9 cellular contexts compared by ENCODE assay signal in the genomic region with DNA sequence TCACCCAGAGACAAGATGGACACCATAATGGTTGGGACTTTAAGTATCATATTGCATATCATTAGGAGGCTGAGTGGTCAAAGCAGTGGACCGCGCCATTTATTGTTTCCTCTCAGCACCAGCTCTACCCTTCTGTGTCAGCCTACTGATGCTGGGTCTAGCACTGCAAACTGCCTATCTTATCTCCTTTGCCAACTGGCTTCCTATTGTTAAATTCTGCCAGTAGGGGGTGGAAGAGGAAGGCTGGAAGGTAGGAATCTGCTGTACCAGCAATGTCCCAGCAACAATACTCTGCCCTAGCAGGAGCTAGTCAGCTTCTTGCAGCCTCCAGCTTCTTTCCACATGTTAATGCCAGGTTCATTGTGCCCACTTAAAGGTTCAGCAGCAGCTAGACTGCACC.
DNase-seq lines count a peak whose midpoint lies in the region; ATAC-seq and TF ChIP-seq lines count a peak whose summit lies in the region.
"Had no signal": no experiment of that assay in that cellular context is flagged by ENCODE, and none has a peak within 500 bp of the region (broad histone marks: within the 10 kb centered on the region; RNA-seq: fewer than 3 reads in every experiment).

No MANE protein-coding gene starts in this region.

- CTCF ChIA-PET in activated CD8-positive, alpha-beta T cell treated with anti-CD3 and anti-CD28 coated beads, Interleukin-2, amount 10 ng/mL, durations not matched to agents 7 days and 5 days (lab: Charles Lee): interaction anchor here (0.8 to 1.2 kb wide), 3 partner anchors 9 to 959 kb away, joined by 3 to 4 read pairs (median 3); no protein-coding TSS in a partner anchor
- CTCF ChIA-PET in naive thymus-derived CD4-positive, alpha-beta T cell (lab: Charles Lee): interaction anchor here (0.9 kb wide), 1 partner anchor 466 kb away, joined by 3 read pairs; no protein-coding TSS in a partner anchor

- no peaks in the 10 kb centered on the region for H3K9me3 ChIP-seq in naive thymus-derived CD4-positive, alpha-beta T cell (ENCODE audit: control insufficient read depth in 2 of 3, low read length in 3 of 3)

- no peaks in the 10 kb centered on the region for H3K36me3 Mint-ChIP-seq in activated CD8-positive, alpha-beta T cell treated with anti-CD3 and anti-CD28 coated beads, Interleukin-2, amount 10 ng/mL, durations not matched to agents 7 days and 5 days (ENCODE audit: low read depth)
- H3K36me3 Mint-ChIP-seq in naive thymus-derived CD4-positive, alpha-beta T cell: no peaks in the 10 kb centered on the region

- no peaks in the 10 kb centered on the region for H3K27me3 ChIP-seq in naive thymus-derived CD4-positive, alpha-beta T cell (ENCODE audit: control insufficient read depth in 2 of 2, insufficient read depth in 2 of 2, low read length in 2 of 2)

- H3K27me3 Mint-ChIP-seq in activated CD8-positive, alpha-beta T cell treated with anti-CD3 and anti-CD28 coated beads, Interleukin-2, amount 10 ng/mL, durations not matched to agents 7 days and 5 days (ENCODE audit: low read depth): peaks cover 2% of the 10 kb centered on the region
- H3K27me3 Mint-ChIP-seq in naive thymus-derived CD4-positive, alpha-beta T cell: peaks cover 0 to 4% (median 3%) of the 10 kb centered on the region in 5 donors

- DNase-seq in activated CD8-positive, alpha-beta T cell treated with anti-CD3 and anti-CD28 coated beads, Interleukin-2, amount 10 ng/mL, durations not matched to agents 7 days and 5 days: peak; percentile 40
- DNase-seq in naive thymus-derived CD4-positive, alpha-beta T cell: peak in 6 of 9 donors; percentile 11 to 37 (median 22)
- DNase-seq in activated CD8-positive, alpha-beta memory T cell treated with anti-CD3 and anti-CD28 coated beads for 24 hours: no peak
- DNase-seq in activated gamma-delta T cell treated with Interleukin-2 at 50 U/mL for 16 hours (no peak), pons (ENCODE audit: low spot score) (no peak), NCI-H187 (lab: John Stamatoyannopoulos, UW) (no peak)

- H3K4me3 ChIP-seq in GM12875 (ENCODE audit: low read depth, low read length): no peak overlapping the region
- H3K4me3 ChIP-seq in naive thymus-derived CD4-positive, alpha-beta T cell (ENCODE audit: low read length): no peak overlapping the region
- H3K4me3 ChIP-seq: K562 had no signal

- H3K4me3 Mint-ChIP-seq in activated CD8-positive, alpha-beta T cell treated with anti-CD3 and anti-CD28 coated beads, Interleukin-2, amount 10 ng/mL, durations not matched to agents 7 days and 5 days: no peak overlapping the region
- H3K4me3 Mint-ChIP-seq in naive thymus-derived CD4-positive, alpha-beta T cell: no peak overlapping the region

- no peak overlapping the region for H3K27ac ChIP-seq in naive thymus-derived CD4-positive, alpha-beta T cell (ENCODE audit: low read depth, low read length)

- peak; percentile 59 for ATAC-seq in HG03159 (IDR thresholded peaks at IDR 0.05; ENCODE audit: unreplicated experiment)
- peak; percentile 53 for ATAC-seq in activated CD8-positive, alpha-beta T cell treated with anti-CD3 and anti-CD28 coated beads, Interleukin-2, amount 10 ng/mL, durations not matched to agents 7 days and 5 days
- peak; percentile 59 for ATAC-seq in naive thymus-derived CD4-positive, alpha-beta T cell
- ATAC-seq: K562 had no signal

- H3K36me3 ChIP-seq in naive thymus-derived CD4-positive, alpha-beta T cell (ENCODE audit: control insufficient read depth in 2 of 3, insufficient read depth in 3 of 3, low read length in 3 of 3): no peaks in the 10 kb centered on the region

- TF ChIP-seq CTCF in GM12875 (IDR thresholded peaks at IDR 0.05; ENCODE audit: borderline replicate concordance, insufficient read depth, low read depth, low read length): peak; percentile 44; the same call in 1 of the 2 replicates

- no peaks in the 10 kb centered on the region for H3K4me1 Mint-ChIP-seq in activated CD8-positive, alpha-beta T cell treated with anti-CD3 and anti-CD28 coated beads, Interleukin-2, amount 10 ng/mL, durations not matched to agents 7 days and 5 days (ENCODE audit: low read depth)
- H3K4me1 Mint-ChIP-seq in naive thymus-derived CD4-positive, alpha-beta T cell: no peaks in the 10 kb centered on the region

- intact Hi-C loops in naive thymus-derived CD4-positive, alpha-beta T cell (cut with micrococcal nuclease): loop anchor here in 1 of 2 donors (1.0 kb wide), 1 partner anchor 469 kb away; no protein-coding TSS in a partner anchor

- POLR2A ChIA-PET in activated CD8-positive, alpha-beta T cell treated with anti-CD3 and anti-CD28 coated beads, Interleukin-2, amount 10 ng/mL, durations not matched to agents 7 days and 5 days (lab: Charles Lee): no interaction called here
- POLR2A ChIA-PET in naive thymus-derived CD4-positive, alpha-beta T cell (lab: Charles Lee): interaction anchor here (0.5 kb wide), 1 partner anchor 386 kb away, joined by 3 read pairs; no protein-coding TSS in a partner anchor

- no peak overlapping the region for H3K27ac Mint-ChIP-seq in activated CD8-positive, alpha-beta T cell treated with anti-CD3 and anti-CD28 coated beads, Interleukin-2, amount 10 ng/mL, durations not matched to agents 7 days and 5 days
- no peak overlapping the region for H3K27ac Mint-ChIP-seq in naive thymus-derived CD4-positive, alpha-beta T cell

- H3K4me1 ChIP-seq in naive thymus-derived CD4-positive, alpha-beta T cell (ENCODE audit: control insufficient read depth in 2 of 2, insufficient read depth in 2 of 2, low read length in 2 of 2): no peaks in the 10 kb centered on the region

- H3K9me3 Mint-ChIP-seq in activated CD8-positive, alpha-beta T cell treated with anti-CD3 and anti-CD28 coated beads, Interleukin-2, amount 10 ng/mL, durations not matched to agents 7 days and 5 days (ENCODE audit: insufficient read depth): no peaks in the 10 kb centered on the region
- H3K9me3 Mint-ChIP-seq in naive thymus-derived CD4-positive, alpha-beta T cell: no peaks in the 10 kb centered on the region

Comparison
In these comparisons a context has a peak if more than half of its experiments do, and no peak if none do; other contexts are left out.
1. DNase-seq: peak in activated CD8-positive, alpha-beta T cell treated with anti-CD3 and anti-CD28 coated beads, Interleukin-2, amount 10 ng/mL, durations not matched to agents 7 days and 5 days (single experiment) and naive thymus-derived CD4-positive, alpha-beta T cell (6 of 9); none in activated CD8-positive, alpha-beta memory T cell treated with anti-CD3 and anti-CD28 coated beads for 24 hours (single experiment), activated gamma-delta T cell treated with Interleukin-2 at 50 U/mL for 16 hours (single experiment), pons (single experiment) and NCI-H187 (0 of 2).
2. Peak in every context shown above with its lines, with median percentiles within 50 percentile points of each other: ATAC-seq.